23 cellular contexts compared by ENCODE assay signal in genomic region chr18:54466248-54467005, GRCh38.
A peak's percentile ranks its signal among the peaks of the same experiment; 100 is the strongest.
DNase-seq lines count a peak whose midpoint lies in the region; ATAC-seq, FAIRE-seq and TF ChIP-seq lines count a peak whose summit lies in the region.
"Had no signal": no experiment of that assay in that cellular context is flagged by ENCODE, and none has a peak within 500 bp of the region (broad histone marks: within the 10 kb centered on the region; RNA-seq: fewer than 3 reads in every experiment).

No MANE protein-coding gene starts in this region.

- H3K36me3 Mint-ChIP-seq in naive thymus-derived CD8-positive, alpha-beta T cell = peaks cover 0 to 5% (median 2%) of the 10 kb centered on the region in 3 donors
- H3K36me3 Mint-ChIP-seq in mesothelial cell of epicardium = no peaks in the 10 kb centered on the region
- H3K36me3 Mint-ChIP-seq: CD14-positive monocyte had no signal

- no peaks in the 10 kb centered on the region for H3K36me3 ChIP-seq in RWPE2 (ENCODE audit: low read depth)
- H3K36me3 ChIP-seq: HAP-1, MG63, Peyer's patch, SJCRH30 had no signal

- peaks cover 2 to 10% (median 4%) of the 10 kb centered on the region in 9 donors for H3K9me3 Mint-ChIP-seq in naive thymus-derived CD8-positive, alpha-beta T cell
- no peaks in the 10 kb centered on the region for H3K9me3 Mint-ChIP-seq in mesothelial cell of epicardium

- H3K4me1 Mint-ChIP-seq in naive thymus-derived CD8-positive, alpha-beta T cell = no peaks in the 10 kb centered on the region
- no peaks in the 10 kb centered on the region for H3K4me1 Mint-ChIP-seq in mesothelial cell of epicardium
- H3K4me1 Mint-ChIP-seq: B cell, CD14-positive monocyte had no signal

- TF ChIP-seq CTCF in RWPE2 (IDR thresholded peaks at IDR 0.05; ENCODE audit: poor library complexity, severe bottlenecking) (no peak), foreskin keratinocyte (conservative IDR thresholded peaks at IDR 0.05) (no peak), mesothelial cell of epicardium (IDR thresholded peaks at IDR 0.05; ENCODE audit: unreplicated experiment) (no peak)

- H3K27me3 ChIP-seq in RWPE2 (ENCODE audit: insufficient read depth, poor library complexity, severe bottlenecking) (no peaks in the 10 kb centered on the region), foreskin keratinocyte (no peaks in the 10 kb centered on the region)
- H3K27me3 ChIP-seq: MG63, Peyer's patch, SJCRH30 had no signal

- H3K27ac ChIP-seq in RWPE2 (ENCODE audit: poor library complexity, severe bottlenecking) (no peak overlapping the region), foreskin keratinocyte (no peak overlapping the region)
- H3K27ac ChIP-seq: A549, Peyer's patch, SJCRH30 had no signal

- ATAC-seq in HG03280 (IDR thresholded peaks at IDR 0.05; ENCODE audit: unreplicated experiment) (peak; percentile 61), RWPE2 (ENCODE audit: low read depth) (peak; percentile 23; the same call in 1 of the 3 replicates), foreskin keratinocyte (peak; percentile 57)
- ATAC-seq in naive thymus-derived CD8-positive, alpha-beta T cell = no peak
- ATAC-seq: A549, GM23338 had no signal

- peak; percentile 23 for FAIRE-seq in GM12891 (lab: Jason Lieb, UNC)
- FAIRE-seq: A549 had no signal

- no peak overlapping the region for H3K4me3 Mint-ChIP-seq in naive thymus-derived CD8-positive, alpha-beta T cell
- H3K4me3 Mint-ChIP-seq in mesothelial cell of epicardium = no peak overlapping the region
- H3K4me3 Mint-ChIP-seq: B cell, CD14-positive monocyte, GM23338 had no signal

- TF ChIP-seq POLR2A in GM12891 (IDR thresholded peaks at IDR 0.05; ENCODE audit: low read depth, low read length) = no peak

- H3K27ac Mint-ChIP-seq in naive thymus-derived CD8-positive, alpha-beta T cell = no peak overlapping the region
- no peak overlapping the region for H3K27ac Mint-ChIP-seq in mesothelial cell of epicardium
- H3K27ac Mint-ChIP-seq: B cell, CD14-positive monocyte, GM23338 had no signal

- no peaks in the 10 kb centered on the region for H3K9me3 ChIP-seq in RWPE2 (ENCODE audit: severe bottlenecking)
- H3K9me3 ChIP-seq: A549, HAP-1, MG63, SJCRH30 had no signal

- peaks cover 4 to 30% (median 13%) of the 10 kb centered on the region in 5 donors for H3K27me3 Mint-ChIP-seq in naive thymus-derived CD8-positive, alpha-beta T cell
- H3K27me3 Mint-ChIP-seq in mesothelial cell of epicardium (ENCODE audit: low read depth) = peaks cover 3% of the 10 kb centered on the region

- POLR2A ChIA-PET in naive thymus-derived CD8-positive, alpha-beta T cell (lab: Charles Lee) = no interaction called here

- DNase-seq in GM12891 (ENCODE audit: insufficient read length, low spot score) (no peak), RWPE2 (ENCODE audit: low spot score) (no peak), foreskin keratinocyte (peak; percentile 22 to 28), GM03348 (ENCODE audit: low spot score) (no peak), mesothelial cell of epicardium (ENCODE audit: low spot score in 2 of 2, unreplicated experiment in 2 of 2) (no peak), retina (no peak)
- DNase-seq in naive thymus-derived CD8-positive, alpha-beta T cell = no peak
- DNase-seq: DMS79, MG63, NCI-H1048, NCI-H1436, NCI-H187 treated with DMSO at 0.1 percent for 48 hours, NCI-H345, NCI-H524 treated with DMSO at 0.1 percent for 48 hours, NCI-H82, Peyer's patch, SJCRH30 had no signal

- H3K4me3 ChIP-seq in RWPE2 (ENCODE audit: severe bottlenecking) = no peak overlapping the region
- H3K4me3 ChIP-seq: A549, GM23338, HAP-1, MG63, Peyer's patch, SJCRH30 had no signal

- H3K4me1 ChIP-seq in RWPE2 (ENCODE audit: insufficient read depth, poor library complexity, severe bottlenecking) = no peaks in the 10 kb centered on the region
- no peaks in the 10 kb centered on the region for H3K4me1 ChIP-seq in foreskin keratinocyte
- H3K4me1 ChIP-seq: A549, HAP-1, Peyer's patch, SJCRH30 had no signal

TF ChIP-seq in GM12891, 5 proteins besides CTCF, POLR2A, EP300 and RAD21:
- TF ChIP-seq POLR2AphosphoS5 (IDR thresholded peaks at IDR 0.05; ENCODE audit: low read depth, low read length) (no peak), TAF1 (IDR thresholded peaks at IDR 0.05; ENCODE audit: low read depth, low read length) (no peak), SPI1 (IDR thresholded peaks at IDR 0.05; ENCODE audit: low read depth, low read length) (no peak), PAX5 (IDR thresholded peaks at IDR 0.05; ENCODE audit: insufficient read depth, low read length, severe bottlenecking) (no peak), POU2F2 (IDR thresholded peaks at IDR 0.05; ENCODE audit: low read depth, low read length) (no peak)

Comparison
In these comparisons a context has a peak if more than half of its experiments do, and no peak if none do; other contexts are left out.
1. DNase-seq: peak in foreskin keratinocyte (2 of 2); none in GM12891 (single experiment), RWPE2 (single experiment), naive thymus-derived CD8-positive, alpha-beta T cell (0 of 10), GM03348 (single experiment), mesothelial cell of epicardium (0 of 2) and retina (single experiment).
2. ATAC-seq: peak in HG03280 (single experiment), RWPE2 (single experiment) and foreskin keratinocyte (single experiment); none in naive thymus-derived CD8-positive, alpha-beta T cell (0 of 2).